8 cellular contexts compared by ENCODE assay signal in genomic region chr3:197949191-197949766, GRCh38. TPM values are rescaled to one million over a fixed set of nuclear protein-coding genes. Genes with fewer than 3 reads are reported as not detected.
DNase-seq lines count a peak whose midpoint lies in the region; ATAC-seq, FAIRE-seq and TF ChIP-seq lines count a peak whose summit lies in the region.

No MANE protein-coding gene starts in this region.

- no peak for FAIRE-seq in D721Med (lab: Jason Lieb, UNC)

- H3K9me3 Mint-ChIP-seq in activated naive CD4-positive, alpha-beta T cell treated with anti-CD3 and anti-CD28 coated beads for 36 hours, result no peaks in the 10 kb centered on the region

- no peak for DNase-seq in activated naive CD4-positive, alpha-beta T cell treated with anti-CD3 and anti-CD28 coated beads for 36 hours
- no peak for DNase-seq in activated naive CD4-positive, alpha-beta T cell treated with anti-CD3 and anti-CD28 coated beads, Interleukin-2, amount 50 U/mL, for 16 hours
- no peak for DNase-seq in adrenal gland
- no peak for DNase-seq in upper lobe of left lung
- no peak for DNase-seq in D721Med (ENCODE audit: insufficient read length, low spot score)
- no peak for DNase-seq in NK-92 treated with Interleukin-12 subunit alpha and Interleukin-12 subunit beta, amount 100 ng/mL, for 24 hours (lab: John Stamatoyannopoulos, UW)

- H3K27ac ChIP-seq in adrenal gland (peak overlapping the region in 4 of 5 donors; percentile 81 to 94 (median 88)), liver (ENCODE audit: low read depth in 1 of 2, low read length in 2 of 2) (peak overlapping the region; percentile 81 to 85), upper lobe of left lung (peak overlapping the region; percentile 87 to 95 (median 88))

- CTCF ChIA-PET in activated naive CD4-positive, alpha-beta T cell treated with anti-CD3 and anti-CD28 coated beads for 36 hours (lab: Charles Lee), result interaction anchor here (0.6 to 1.4 kb wide), 3 partner anchors 43 to 100 kb away, joined by 3 to 4 read pairs (median 3); no protein-coding TSS in a partner anchor

- ATAC-seq in upper lobe of left lung (ENCODE audit: low FRiP score in 2 of 2) (no peak), HG03457 (IDR thresholded peaks at IDR 0.05; ENCODE audit: unreplicated experiment) (no peak)

- TF ChIP-seq EP300 in upper lobe of left lung (IDR thresholded peaks at IDR 0.05), result no peak

- H3K4me1 Mint-ChIP-seq in activated naive CD4-positive, alpha-beta T cell treated with anti-CD3 and anti-CD28 coated beads for 36 hours (ENCODE audit: low read depth), result peaks cover 37% of the 10 kb centered on the region

- peaks cover 39% of the 10 kb centered on the region for H3K36me3 Mint-ChIP-seq in activated naive CD4-positive, alpha-beta T cell treated with anti-CD3 and anti-CD28 coated beads for 36 hours (ENCODE audit: low read depth)

- peak overlapping the region; percentile 94 for H3K4me3 Mint-ChIP-seq in activated naive CD4-positive, alpha-beta T cell treated with anti-CD3 and anti-CD28 coated beads for 36 hours

- peak overlapping the region; percentile 7 to 72 for H3K9ac ChIP-seq in liver (ENCODE audit: low read depth in 1 of 2, low read length in 2 of 2)

- no peak for TF ChIP-seq RAD21 in liver (IDR thresholded peaks at IDR 0.05)

- no peak for TF ChIP-seq POLR2A in adrenal gland (IDR thresholded peaks at IDR 0.05)
- no peak for TF ChIP-seq POLR2A in upper lobe of left lung (IDR thresholded peaks at IDR 0.05)

- H3K9me3 ChIP-seq in adrenal gland (replicated peaks in 1 of 3) (no peaks in the 10 kb centered on the region), liver (ENCODE audit: control insufficient read depth in 4 of 4, low read length in 3 of 4) (no peaks in the 10 kb centered on the region), upper lobe of left lung (no peaks in the 10 kb centered on the region)

- 18 to 22% (median 22%) methylated on average over 16 of the region's 16 CpGs for WGBS in adrenal gland, 4 donors
- WGBS in liver, result 18% methylated on average over 16 of the region's 16 CpGs
- 23 to 24% methylated on average over 16 of the region's 16 CpGs for WGBS in upper lobe of left lung, 2 donors

- no peak for TF ChIP-seq CTCF in adrenal gland (IDR thresholded peaks at IDR 0.05)
- no peak for TF ChIP-seq CTCF in liver (IDR thresholded peaks at IDR 0.05; ENCODE audit: low read depth, low read length, missing input control)
- TF ChIP-seq CTCF in upper lobe of left lung (IDR thresholded peaks at IDR 0.05), result no peak
- TF ChIP-seq CTCF in D721Med (IDR thresholded peaks at IDR 0.05; ENCODE audit: insufficient read depth, missing control alignments), result no peak

- peak overlapping the region in 3 of 4 donors; percentile 3 to 86 (median 46) for H3K4me3 ChIP-seq in adrenal gland
- peak overlapping the region; percentile 46 to 86 (median 59) for H3K4me3 ChIP-seq in liver (ENCODE audit: low read depth in 1 of 3, low read length in 3 of 3)
- peak overlapping the region; percentile 3 to 64 (median 56) for H3K4me3 ChIP-seq in upper lobe of left lung

- intact Hi-C loops in activated naive CD4-positive, alpha-beta T cell treated with anti-CD3 and anti-CD28 coated beads for 36 hours (cut with micrococcal nuclease), result loop anchor here (1.0 kb wide), 2 partner anchors 11 to 123 kb away; partner anchors contain the start of gene LMLN
- intact Hi-C loops in adrenal gland (cut with DNase I), result loop anchor here in 1 of 2 donors (5.0 kb wide), 1 partner anchor 47 kb away; no protein-coding TSS in a partner anchor

- H3K36me3 ChIP-seq in adrenal gland (replicated peaks in 1 of 2), result peaks cover 0 to 31% of the 10 kb centered on the region in 2 donors
- H3K36me3 ChIP-seq in liver (ENCODE audit: control insufficient read depth in 4 of 4, insufficient read depth in 3 of 4, low read depth in 1 of 4, low read length in 3 of 4), result peaks cover 3 to 21% (median 17%) of the 10 kb centered on the region in 4 donors
- H3K36me3 ChIP-seq in upper lobe of left lung, result peaks cover 14 to 33% (median 28%) of the 10 kb centered on the region in 4 donors

- H3K27me3 ChIP-seq in adrenal gland (no peaks in the 10 kb centered on the region), liver (ENCODE audit: control insufficient read depth in 4 of 4, insufficient read depth in 4 of 4, low read length in 3 of 4) (no peaks in the 10 kb centered on the region), upper lobe of left lung (no peaks in the 10 kb centered on the region)

- no peaks in the 10 kb centered on the region for H3K27me3 Mint-ChIP-seq in activated naive CD4-positive, alpha-beta T cell treated with anti-CD3 and anti-CD28 coated beads for 36 hours (ENCODE audit: low read depth)

- peak overlapping the region; percentile 99 for H3K27ac Mint-ChIP-seq in activated naive CD4-positive, alpha-beta T cell treated with anti-CD3 and anti-CD28 coated beads for 36 hours

- peaks cover 30 to 44% of the 10 kb centered on the region in 2 donors for H3K4me1 ChIP-seq in adrenal gland (replicated peaks in 1 of 2)
- H3K4me1 ChIP-seq in liver (ENCODE audit: control insufficient read depth in 4 of 4, insufficient read depth in 4 of 4, low read length in 3 of 4), result peaks cover 2 to 15% (median 12%) of the 10 kb centered on the region in 4 donors
- H3K4me1 ChIP-seq in upper lobe of left lung, result peaks cover 30 to 43% (median 34%) of the 10 kb centered on the region in 4 donors

TF ChIP-seq in liver, 16 proteins besides CTCF, POLR2A, EP300 and RAD21 (continues in another document):
- no peak for TF ChIP-seq MAX (IDR thresholded peaks at IDR 0.05)
- TF ChIP-seq REST (IDR thresholded peaks at IDR 0.05), result no peak
- TF ChIP-seq HNF4A (conservative IDR thresholded peaks at IDR 0.05), result no peak
- TF ChIP-seq, protein P1, sequence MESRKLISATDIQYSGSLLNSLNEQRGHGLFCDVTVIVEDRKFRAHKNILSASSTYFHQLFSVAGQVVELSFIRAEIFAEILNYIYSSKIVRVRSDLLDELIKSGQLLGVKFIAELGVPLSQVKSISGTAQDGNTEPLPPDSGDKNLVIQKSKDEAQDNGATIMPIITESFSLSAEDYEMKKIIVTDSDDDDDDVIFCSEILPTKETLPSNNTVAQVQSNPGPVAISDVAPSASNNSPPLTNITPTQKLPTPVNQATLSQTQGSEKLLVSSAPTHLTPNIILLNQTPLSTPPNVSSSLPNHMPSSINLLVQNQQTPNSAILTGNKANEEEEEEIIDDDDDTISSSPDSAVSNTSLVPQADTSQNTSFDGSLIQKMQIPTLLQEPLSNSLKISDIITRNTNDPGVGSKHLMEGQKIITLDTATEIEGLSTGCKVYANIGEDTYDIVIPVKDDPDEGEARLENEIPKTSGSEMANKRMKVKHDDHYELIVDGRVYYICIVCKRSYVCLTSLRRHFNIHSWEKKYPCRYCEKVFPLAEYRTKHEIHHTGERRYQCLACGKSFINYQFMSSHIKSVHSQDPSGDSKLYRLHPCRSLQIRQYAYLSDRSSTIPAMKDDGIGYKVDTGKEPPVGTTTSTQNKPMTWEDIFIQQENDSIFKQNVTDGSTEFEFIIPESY (IDR thresholded peaks at IDR 0.05), result no peak
- TF ChIP-seq TAF1 (conservative IDR thresholded peaks at IDR 0.05), result no peak
- no peak for TF ChIP-seq NR2F2 (IDR thresholded peaks at IDR 0.05)
- TF ChIP-seq FOXA1 (IDR thresholded peaks at IDR 0.05), result no peak
- no peak for TF ChIP-seq ATF3 (IDR thresholded peaks at IDR 0.05)
- no peak for TF ChIP-seq RXRA (IDR thresholded peaks at IDR 0.05)
- TF ChIP-seq HNF4G (IDR thresholded peaks at IDR 0.05), result no peak
- no peak for TF ChIP-seq JUND (IDR thresholded peaks at IDR 0.05)
- no peak for TF ChIP-seq FOXA2 (IDR thresholded peaks at IDR 0.05)

RNA-seq across cellular contexts. Expression of gene RPL35A, which starts 0.7 kb away (rescaled TPM):
- 1,000 to 10,000 TPM; 1,826 to 1,852 TPM for total RNA-seq in activated naive CD4-positive, alpha-beta T cell treated with anti-CD3 and anti-CD28 coated beads for 36 hours
- total RNA-seq in adrenal gland, result 1,000 to 10,000 TPM in 4 of 8 donors, 100 to 1,000 TPM in 4; 564 to 1,096 (median 942) TPM
- 1,000 to 10,000 TPM in 2 of 3 donors, 100 to 1,000 TPM in 1; 944 to 1,561 (median 1,277) TPM for polyA plus RNA-seq in adrenal gland
- total RNA-seq in liver, result 100 to 1,000 TPM; 121 to 254 TPM
- 100 to 1,000 TPM; 286 to 361 TPM for polyA plus RNA-seq in liver
- 100 to 1,000 TPM in 5 of 6 donors, 10 to 100 TPM in 1; 80.7 to 771 (median 420) TPM for total RNA-seq in upper lobe of left lung

RNA-seq across cellular contexts. Expression of gene LMLN, which starts 10.7 kb away (rescaled TPM):
- total RNA-seq in activated naive CD4-positive, alpha-beta T cell treated with anti-CD3 and anti-CD28 coated beads for 36 hours, result 1 to 10 TPM; 2.1 to 2.2 TPM
- total RNA-seq in adrenal gland, result 10 to 100 TPM in 2 of 8 donors, 1 to 10 TPM in 6; 3.0 to 11.2 (median 7.2) TPM
- polyA plus RNA-seq in adrenal gland, result 1 to 10 TPM; 3.3 to 6.7 (median 3.6) TPM
- 1 to 10 TPM; 2.2 to 3.2 TPM for total RNA-seq in liver
- polyA plus RNA-seq in liver, result 1 to 10 TPM in 1 of 2 donors, under 1 TPM in 1; 0.90 to 1.4 TPM
- 10 to 100 TPM in 1 of 6 donors, 1 to 10 TPM in 5; 4.2 to 11.3 (median 9.0) TPM for total RNA-seq in upper lobe of left lung
